16 cellular contexts compared by ENCODE assay signal in the genomic region with DNA sequence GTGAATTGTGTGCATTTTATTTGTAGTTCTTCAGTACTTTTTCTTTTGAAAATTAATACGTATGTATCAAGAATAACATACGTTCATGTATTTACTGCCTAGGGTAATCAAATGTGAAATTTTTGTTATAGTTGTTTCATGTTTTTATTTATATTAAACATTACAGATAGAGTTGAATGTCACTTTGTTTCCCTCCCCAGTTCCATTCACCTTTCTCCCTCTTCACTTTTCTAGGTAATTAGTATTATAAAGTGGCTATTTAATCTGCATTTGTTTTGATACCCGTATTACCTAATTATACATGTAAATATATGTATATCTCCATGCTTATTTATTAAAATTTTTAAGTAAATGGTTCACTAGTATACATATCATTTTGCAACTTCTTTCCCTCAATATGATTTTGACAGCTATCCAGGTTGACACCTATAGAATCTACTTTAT. TPM values are rescaled to one million over a fixed set of nuclear protein-coding genes. Genes with fewer than 3 reads are reported as not detected.
DNase-seq lines count a peak whose midpoint lies in the region; ATAC-seq, FAIRE-seq and TF ChIP-seq lines count a peak whose summit lies in the region.
"Had no signal": no experiment of that assay in that cellular context is flagged by ENCODE, and none has a peak within 500 bp of the region (broad histone marks: within the 10 kb centered on the region; RNA-seq: fewer than 3 reads in every experiment).

No MANE protein-coding gene starts in this region.

- TF ChIP-seq CTCF in Calu3 (IDR thresholded peaks at IDR 0.05; ENCODE audit: unreplicated experiment) = no peak

- peak; percentile 10 for DNase-seq in NCI-H2171 treated with DMSO at 0.1 percent for 48 hours (lab: John Stamatoyannopoulos, UW)
- DNase-seq in NCI-H2171 (lab: John Stamatoyannopoulos, UW) = no peak
- no peak for DNase-seq in activated T-helper 1 cell treated with anti-CD3 and anti-CD28 coated beads, Interleukin-12 subunit alpha, Interleukin-12 subunit beta, Interleukin-2, Interleukin-4 antibody, amounts not matched to agents 30 ng/mL and 10 ng/mL and 1 ng/mL, durations not matched to agents 14 hours and 24 hours and 36 hours (ENCODE audit: low spot score)
- peak in 1 of 10 donors; percentile 17 for DNase-seq in naive thymus-derived CD8-positive, alpha-beta T cell
- no peak for DNase-seq in Calu3
- DNase-seq in DMS 273 (lab: John Stamatoyannopoulos, UW; ENCODE audit: unreplicated experiment) = no peak
- DNase-seq: lower lobe of right lung; MV-4-11; NCI-H510A; stimulated activated CD8-positive, alpha-beta memory T cell treated with anti-CD3 and anti-CD28 coated beads, Interleukin-4, amount 100 ng/mL, for 48 hours had no signal

- peak overlapping the region; percentile 83 for H3K4me3 Mint-ChIP-seq in activated T-helper 1 cell treated with anti-CD3 and anti-CD28 coated beads, Interleukin-12 subunit alpha, Interleukin-12 subunit beta, Interleukin-2, Interleukin-4 antibody, amounts not matched to agents 30 ng/mL and 10 ng/mL and 1 ng/mL, durations not matched to agents 14 hours and 24 hours and 36 hours
- peak overlapping the region; percentile 74 to 92 (median 86) for H3K4me3 Mint-ChIP-seq in naive thymus-derived CD8-positive, alpha-beta T cell
- H3K4me3 Mint-ChIP-seq in Calu3 (ENCODE audit: low read depth, unreplicated experiment) = no peak overlapping the region

- H3K9me3 Mint-ChIP-seq in activated T-helper 1 cell treated with anti-CD3 and anti-CD28 coated beads, Interleukin-12 subunit alpha, Interleukin-12 subunit beta, Interleukin-2, Interleukin-4 antibody, amounts not matched to agents 30 ng/mL and 10 ng/mL and 1 ng/mL, durations not matched to agents 14 hours and 24 hours and 36 hours = no peaks in the 10 kb centered on the region
- peaks cover 0 to 35% (median 2%) of the 10 kb centered on the region in 9 donors for H3K9me3 Mint-ChIP-seq in naive thymus-derived CD8-positive, alpha-beta T cell
- H3K9me3 Mint-ChIP-seq in Calu3 (ENCODE audit: low read depth, unreplicated experiment) = no peaks in the 10 kb centered on the region

- peaks cover 63% of the 10 kb centered on the region for H3K27me3 Mint-ChIP-seq in activated T-helper 1 cell treated with anti-CD3 and anti-CD28 coated beads, Interleukin-12 subunit alpha, Interleukin-12 subunit beta, Interleukin-2, Interleukin-4 antibody, amounts not matched to agents 30 ng/mL and 10 ng/mL and 1 ng/mL, durations not matched to agents 14 hours and 24 hours and 36 hours (ENCODE audit: insufficient read depth)
- H3K27me3 Mint-ChIP-seq in naive thymus-derived CD8-positive, alpha-beta T cell = peaks cover 46 to 70% (median 65%) of the 10 kb centered on the region in 5 donors
- peaks cover 53% of the 10 kb centered on the region for H3K27me3 Mint-ChIP-seq in Calu3 (ENCODE audit: unreplicated experiment)

- POLR2A ChIA-PET in naive thymus-derived CD8-positive, alpha-beta T cell (lab: Charles Lee) = no interaction called here

- no peaks in the 10 kb centered on the region for H3K36me3 Mint-ChIP-seq in activated T-helper 1 cell treated with anti-CD3 and anti-CD28 coated beads, Interleukin-12 subunit alpha, Interleukin-12 subunit beta, Interleukin-2, Interleukin-4 antibody, amounts not matched to agents 30 ng/mL and 10 ng/mL and 1 ng/mL, durations not matched to agents 14 hours and 24 hours and 36 hours (ENCODE audit: low read depth)
- H3K36me3 Mint-ChIP-seq in naive thymus-derived CD8-positive, alpha-beta T cell = peaks cover 0 to 9% (median 9%) of the 10 kb centered on the region in 3 donors
- H3K36me3 Mint-ChIP-seq in Calu3 (ENCODE audit: insufficient read depth, unreplicated experiment) = peaks cover 19% of the 10 kb centered on the region

- H3K4me1 Mint-ChIP-seq in activated T-helper 1 cell treated with anti-CD3 and anti-CD28 coated beads, Interleukin-12 subunit alpha, Interleukin-12 subunit beta, Interleukin-2, Interleukin-4 antibody, amounts not matched to agents 30 ng/mL and 10 ng/mL and 1 ng/mL, durations not matched to agents 14 hours and 24 hours and 36 hours (ENCODE audit: low read depth) = peaks cover 8% of the 10 kb centered on the region
- H3K4me1 Mint-ChIP-seq in naive thymus-derived CD8-positive, alpha-beta T cell = peaks cover 0 to 10% (median 7%) of the 10 kb centered on the region in 4 donors
- H3K4me1 Mint-ChIP-seq in Calu3 (ENCODE audit: low read depth, unreplicated experiment) = no peaks in the 10 kb centered on the region

- no peak overlapping the region for H3K27ac Mint-ChIP-seq in activated T-helper 1 cell treated with anti-CD3 and anti-CD28 coated beads, Interleukin-12 subunit alpha, Interleukin-12 subunit beta, Interleukin-2, Interleukin-4 antibody, amounts not matched to agents 30 ng/mL and 10 ng/mL and 1 ng/mL, durations not matched to agents 14 hours and 24 hours and 36 hours
- H3K27ac Mint-ChIP-seq in naive thymus-derived CD8-positive, alpha-beta T cell = peak overlapping the region in 1 of 10 donors; percentile 69
- no peak overlapping the region for H3K27ac Mint-ChIP-seq in Calu3 (ENCODE audit: unreplicated experiment)

- CTCF ChIA-PET in Calu3 (lab: Charles Lee) = no interaction called here

- FAIRE-seq in G401.6 (lab: Jason Lieb, UNC) = peak; percentile 44
- FAIRE-seq: D721Med had no signal

- intact Hi-C loops in activated T-helper 1 cell treated with anti-CD3 and anti-CD28 coated beads, Interleukin-12 subunit alpha, Interleukin-12 subunit beta, Interleukin-2, Interleukin-4 antibody, amounts not matched to agents 30 ng/mL and 10 ng/mL and 1 ng/mL, durations not matched to agents 14 hours and 24 hours and 36 hours (cut with micrococcal nuclease) = loop anchor here (2.0 to 5.0 kb wide), 3 partner anchors 88 to 952 kb away; partner anchors contain the start of gene MEST
- intact Hi-C loops in Calu3 (cut with micrococcal nuclease; ENCODE audit: unreplicated experiment) = no loop called here

- ATAC-seq in naive thymus-derived CD8-positive, alpha-beta T cell = no peak
- ATAC-seq in GM21367 (IDR thresholded peaks at IDR 0.05; ENCODE audit: unreplicated experiment) = no peak
- ATAC-seq: lower lobe of right lung had no signal

- BruUV-seq in Calu3 (replicated peaks; lab: Mats Ljungman, UMichigan) = no TSS peak

RNA-seq across cellular contexts. Expression of gene KLF14, which starts 1.3 kb away (rescaled TPM):
- not detected in 2 replicates for total RNA-seq in activated T-helper 1 cell treated with anti-CD3 and anti-CD28 coated beads, Interleukin-12 subunit alpha, Interleukin-12 subunit beta, Interleukin-2, Interleukin-4 antibody, amounts not matched to agents 30 ng/mL and 10 ng/mL and 1 ng/mL, durations not matched to agents 14 hours and 24 hours and 36 hours
- total RNA-seq in naive thymus-derived CD8-positive, alpha-beta T cell = not detected
- not detected for polyA plus RNA-seq in naive thymus-derived CD8-positive, alpha-beta T cell
- total RNA-seq in Calu3 (2022) = 0.17 TPM in 1 of 2 replicates, not detected in the other
- total RNA-seq: chondrocyte, lower lobe of right lung, osteoblast had no signal

RNA-seq across cellular contexts. Expression of gene TSGA13, which starts 49.0 kb away (rescaled TPM):
- not detected in 2 replicates for total RNA-seq in activated T-helper 1 cell treated with anti-CD3 and anti-CD28 coated beads, Interleukin-12 subunit alpha, Interleukin-12 subunit beta, Interleukin-2, Interleukin-4 antibody, amounts not matched to agents 30 ng/mL and 10 ng/mL and 1 ng/mL, durations not matched to agents 14 hours and 24 hours and 36 hours
- not detected for total RNA-seq in naive thymus-derived CD8-positive, alpha-beta T cell
- polyA plus RNA-seq in naive thymus-derived CD8-positive, alpha-beta T cell = not detected
- total RNA-seq in Calu3 (2022) = not detected in 2 replicates
- total RNA-seq: chondrocyte, lower lobe of right lung, osteoblast, urinary bladder had no signal
- polyA plus RNA-seq: urinary bladder had no signal
